Comparison of ENCODE assay signal across 31 cellular contexts in genomic region chr10:97522937-97523336, GRCh38. TPM values are rescaled to one million over a fixed set of nuclear protein-coding genes. Genes with fewer than 3 reads are reported as not detected.
"Had no signal": no experiment of that assay in that cellular context is flagged by ENCODE, and none has a peak within 500 bp of the region (broad histone marks: within the 10 kb centered on the region; RNA-seq: fewer than 3 reads in every experiment).

No MANE protein-coding gene starts in this region.

- H3K4me3 ChIP-seq: body of pancreas, Peyer's patch, SJCRH30 had no signal

- H3K9me3 ChIP-seq: body of pancreas, Peyer's patch, SJCRH30 had no signal

- H3K4me1 Mint-ChIP-seq: activated B cell treated with CpG ODN at 0.5 μM for 24 hours; activated CD4-positive, alpha-beta T cell treated with anti-CD3 and anti-CD28 coated beads, Interleukin-2, amount 10 ng/mL, durations not matched to agents 24 days and 14 days; activated naive CD4-positive, alpha-beta T cell treated with anti-CD3 and anti-CD28 coated beads, Interleukin-2, amount 50 U/mL, for 24 hours had no signal

- H3K27me3 ChIP-seq: body of pancreas, Peyer's patch, SJCRH30 had no signal

- ATAC-seq: activated CD8-positive, alpha-beta memory T cell treated with anti-CD3 and anti-CD28 coated beads, Interleukin-2, amount 10 ng/mL, durations not matched to agents 7 days and 5 days; body of pancreas; SK-N-SH treated with all-trans-retinoic acid at 6 μM for 48 hours had no signal

- H3K36me3 Mint-ChIP-seq: activated CD8-positive, alpha-beta memory T cell treated with anti-CD3 and anti-CD28 coated beads, Interleukin-2, amount 10 ng/mL, durations not matched to agents 7 days and 5 days; activated naive CD4-positive, alpha-beta T cell treated with anti-CD3 and anti-CD28 coated beads, Interleukin-2, amount 50 U/mL, for 24 hours had no signal

- H3K27me3 Mint-ChIP-seq: activated naive CD4-positive, alpha-beta T cell treated with anti-CD3 and anti-CD28 coated beads, Interleukin-2, amount 50 U/mL, for 24 hours; activated T-cell treated with anti-CD3 and anti-CD28 coated beads, Interleukin-2, amount 50 U/mL, for 24 hours had no signal

- H3K27ac ChIP-seq: body of pancreas, Peyer's patch, RWPE1, SJCRH30 had no signal

- DNase-seq: activated B cell treated with CpG ODN at 0.5 μM for 24 hours; activated CD4-positive, alpha-beta T cell treated with anti-CD3 and anti-CD28 coated beads for 1 hour; activated CD4-positive, alpha-beta T cell treated with anti-CD3 and anti-CD28 coated beads, Interleukin-2, amount 10 ng/mL, durations not matched to agents 24 days and 14 days; activated CD4-positive, alpha-beta T cell treated with anti-CD3 and anti-CD28 coated beads, Interleukin-2, amount 50 U/mL, for 48 hours; activated CD8-positive, alpha-beta memory T cell treated with anti-CD3 and anti-CD28 coated beads, Interleukin-2, amount 10 ng/mL, durations not matched to agents 7 days and 5 days; activated effector memory CD4-positive, alpha-beta T cell treated with Interleukin-2 at 50 U/mL for 16 hours; activated naive CD4-positive, alpha-beta T cell; activated T-cell treated with anti-CD3 and anti-CD28 coated beads, Interleukin-2, amount 50 U/mL, for 24 hours; aorta; body of pancreas; central memory CD4-positive, alpha-beta T cell; KG1; NCI-H1048; NCI-H146; NCI-H187 treated with DMSO at 0.1 percent for 48 hours; NCI-H2081 treated with DMSO at 0.1 percent for 48 hours; NCI-H2171; NCI-H2227 treated with DMSO at 0.1 percent for 48 hours; NCI-H446 treated with DMSO at 0.1 percent for 48 hours; NCI-H526 treated with DMSO at 0.1 percent for 48 hours; NCI-H82; Peyer's patch; Right ventricle myocardium superior; SJCRH30; SW 1271 had no signal

- H3K36me3 ChIP-seq: Peyer's patch, SJCRH30 had no signal

- H3K4me3 Mint-ChIP-seq: activated B cell treated with CpG ODN at 0.5 μM for 24 hours; activated CD4-positive, alpha-beta T cell treated with anti-CD3 and anti-CD28 coated beads, Interleukin-2, amount 10 ng/mL, durations not matched to agents 24 days and 14 days; activated CD8-positive, alpha-beta memory T cell treated with anti-CD3 and anti-CD28 coated beads, Interleukin-2, amount 10 ng/mL, durations not matched to agents 7 days and 5 days; activated naive CD4-positive, alpha-beta T cell treated with anti-CD3 and anti-CD28 coated beads, Interleukin-2, amount 50 U/mL, for 24 hours; activated T-cell treated with anti-CD3 and anti-CD28 coated beads, Interleukin-2, amount 50 U/mL, for 24 hours; activated T-helper 1 cell treated with anti-CD3 and anti-CD28 coated beads, Interleukin-12 subunit alpha, Interleukin-12 subunit beta, Interleukin-2, Interleukin-4 antibody, amounts not matched to agents 30 ng/mL and 10 ng/mL and 1 ng/mL, durations not matched to agents 14 hours and 24 hours and 36 hours had no signal

- H3K27ac Mint-ChIP-seq: activated B cell treated with CpG ODN at 0.5 μM for 24 hours; activated CD4-positive, alpha-beta T cell treated with anti-CD3 and anti-CD28 coated beads, Interleukin-2, amount 10 ng/mL, durations not matched to agents 24 days and 14 days; activated CD8-positive, alpha-beta memory T cell treated with anti-CD3 and anti-CD28 coated beads, Interleukin-2, amount 10 ng/mL, durations not matched to agents 7 days and 5 days; activated naive CD4-positive, alpha-beta T cell treated with anti-CD3 and anti-CD28 coated beads, Interleukin-2, amount 50 U/mL, for 24 hours; activated T-cell treated with anti-CD3 and anti-CD28 coated beads, Interleukin-2, amount 50 U/mL, for 24 hours; activated T-helper 1 cell treated with anti-CD3 and anti-CD28 coated beads, Interleukin-12 subunit alpha, Interleukin-12 subunit beta, Interleukin-2, Interleukin-4 antibody, amounts not matched to agents 30 ng/mL and 10 ng/mL and 1 ng/mL, durations not matched to agents 14 hours and 24 hours and 36 hours had no signal

- H3K4me1 ChIP-seq: body of pancreas, Peyer's patch had no signal

- H3K9me3 Mint-ChIP-seq: activated B cell treated with CpG ODN at 0.5 μM for 24 hours; activated CD4-positive, alpha-beta T cell treated with anti-CD3 and anti-CD28 coated beads, Interleukin-2, amount 10 ng/mL, durations not matched to agents 24 days and 14 days; activated naive CD4-positive, alpha-beta T cell treated with anti-CD3 and anti-CD28 coated beads, Interleukin-2, amount 50 U/mL, for 24 hours; activated T-cell treated with anti-CD3 and anti-CD28 coated beads, Interleukin-2, amount 50 U/mL, for 24 hours; activated T-helper 1 cell treated with anti-CD3 and anti-CD28 coated beads, Interleukin-12 subunit alpha, Interleukin-12 subunit beta, Interleukin-2, Interleukin-4 antibody, amounts not matched to agents 30 ng/mL and 10 ng/mL and 1 ng/mL, durations not matched to agents 14 hours and 24 hours and 36 hours had no signal

RNA-seq across cellular contexts. Expression of gene ANKRD2, which starts 49.6 kb away (rescaled TPM):
- total RNA-seq: activated B cell treated with CpG ODN at 0.5 μM for 24 hours; activated CD4-positive, alpha-beta T cell treated with anti-CD3 and anti-CD28 coated beads, Interleukin-2, amount 10 ng/mL, durations not matched to agents 24 days and 14 days; activated T-helper 1 cell treated with anti-CD3 and anti-CD28 coated beads, Interleukin-12 subunit alpha, Interleukin-12 subunit beta, Interleukin-2, Interleukin-4 antibody, amounts not matched to agents 30 ng/mL and 10 ng/mL and 1 ng/mL, durations not matched to agents 14 hours and 24 hours and 36 hours; body of pancreas; M059J; Peyer's patch; T-helper 1 cell treated with Interleukin-12 subunit alpha and Interleukin-12 subunit beta and Interleukin-4 antibody, amounts not matched to agents 30 ng/mL and 1 ng/mL, for 36 hours had no signal
